ENCODE assay signal across 8 cellular contexts in the genomic region with DNA sequence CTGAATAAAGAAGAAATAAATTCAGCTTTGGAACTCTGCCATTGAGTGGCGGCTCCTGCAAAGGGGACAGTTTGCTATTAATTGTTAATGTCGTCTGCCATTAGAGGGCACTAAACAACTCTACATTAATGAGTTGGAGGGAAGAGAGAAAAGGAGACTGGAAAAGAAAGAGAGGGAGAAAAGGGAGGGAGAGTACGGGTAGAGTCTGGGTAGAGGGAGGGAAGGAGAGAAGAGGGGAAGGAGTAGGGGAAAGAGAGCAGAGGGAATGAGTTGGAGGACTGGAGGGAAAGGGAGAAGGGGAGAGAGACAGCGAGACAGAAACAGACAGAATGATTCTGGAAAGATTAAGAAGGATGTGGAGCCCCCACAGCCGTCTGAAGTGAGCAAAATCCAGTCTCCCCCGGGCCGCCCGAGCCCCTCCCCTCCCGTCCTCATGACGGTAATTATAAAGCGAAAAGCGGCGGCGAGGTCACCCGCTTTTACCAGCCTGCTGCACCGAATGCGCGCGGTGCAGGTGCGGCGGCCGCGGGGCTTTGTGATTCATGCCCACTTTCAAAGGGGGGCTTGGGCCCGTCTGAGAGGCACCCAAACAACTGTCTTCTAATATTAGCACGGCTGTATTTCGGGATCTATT. TPM values are rescaled to one million over a fixed set of nuclear protein-coding genes. Genes with fewer than 3 reads are reported as not detected.
DNase-seq lines count a peak whose midpoint lies in the region; ATAC-seq and TF ChIP-seq lines count a peak whose summit lies in the region.

No MANE protein-coding gene starts in this region.

- no peaks in the 10 kb centered on the region for H3K36me3 ChIP-seq in uterus

- H3K9me3 ChIP-seq in T-helper 17 cell (ENCODE audit: control insufficient read depth, low read length, poor library complexity, severe bottlenecking) (no peaks in the 10 kb centered on the region), uterus (no peaks in the 10 kb centered on the region)

- no peak for TF ChIP-seq POLR2A in NB4 (IDR thresholded peaks at IDR 0.05; ENCODE audit: extremely low read depth, insufficient read length)
- no peak for TF ChIP-seq POLR2A in uterus (IDR thresholded peaks at IDR 0.05)

- H3K4me1 ChIP-seq in uterus: no peaks in the 10 kb centered on the region

- DNase-seq in AG09319 (ENCODE audit: extremely low read depth, low read depth): no peak
- peak; percentile 52 for DNase-seq in NB4 (ENCODE audit: low read depth)
- DNase-seq in T-helper 17 cell: no peak
- peak; percentile 73 for DNase-seq in epidermal melanocyte (ENCODE audit: insufficient read length, low spot score)
- DNase-seq in midbrain (lab: John Stamatoyannopoulos, UW): peak; percentile 67
- peak; percentile 15 to 16 for DNase-seq in uterus

- no peak overlapping the region for H3K27ac ChIP-seq in uterus

- peak overlapping the region; percentile 98 for H3K4me3 Mint-ChIP-seq in T-helper 17 cell

- peak overlapping the region; percentile 16 for H3K27ac Mint-ChIP-seq in T-helper 17 cell

- no peak overlapping the region for H3K4me3 ChIP-seq in GM12875 (ENCODE audit: low read depth, low read length)
- H3K4me3 ChIP-seq in NB4 (ENCODE audit: low read depth, low read length): no peak overlapping the region
- peak overlapping the region; percentile 21 to 65 for H3K4me3 ChIP-seq in uterus

- TF ChIP-seq CTCF in AG09319 (IDR thresholded peaks at IDR 0.05; ENCODE audit: low read depth, low read length) (peak; percentile 43), GM12875 (IDR thresholded peaks at IDR 0.05; ENCODE audit: borderline replicate concordance, insufficient read depth, low read depth, low read length) (peak; percentile 19; the same call in 1 of the 2 replicates), NB4 (IDR thresholded peaks at IDR 0.05; ENCODE audit: low read depth, low read length) (peak; percentile 27), uterus (IDR thresholded peaks at IDR 0.05) (peak; percentile 36 to 44 (median 40))

- no peaks in the 10 kb centered on the region for H3K27me3 ChIP-seq in uterus

- ATAC-seq in T-helper 17 cell: peak; percentile 31
- no peak for ATAC-seq in activated CD4-positive, CD25-positive, alpha-beta regulatory T cell treated with anti-CD3 and anti-CD28 coated beads, Interleukin-2, amount 50 U/mL, for 24 hours

- H3K4me1 Mint-ChIP-seq in T-helper 17 cell: peaks cover 29% of the 10 kb centered on the region

- H3K27me3 Mint-ChIP-seq in T-helper 17 cell: peaks cover 72% of the 10 kb centered on the region

- intact Hi-C loops in uterus (cut with DNase I; ENCODE audit: low total_unique reads): no loop called here

- peaks cover 12% of the 10 kb centered on the region for H3K36me3 Mint-ChIP-seq in T-helper 17 cell (ENCODE audit: low read depth)

RNA-seq across cellular contexts. Expression of gene FST, which starts 1.9 kb away (rescaled TPM):
- under 1 TPM in 1 of 2 donors, not detected in 1; 0.73 TPM for total RNA-seq in T-helper 17 cell
- total RNA-seq in uterus: 1 to 10 TPM in 3 of 4 donors, under 1 TPM in 1; 0.51 to 10.0 (median 6.8) TPM

Comparison
In these comparisons a context has a peak if more than half of its experiments do, and no peak if none do; other contexts are left out.
1. DNase-seq: peak in NB4 (single experiment), epidermal melanocyte (single experiment), midbrain (single experiment) and uterus (2 of 2); none in AG09319 (single experiment) and T-helper 17 cell (0 of 3).
2. H3K4me3 ChIP-seq: peak in uterus (2 of 2); none in GM12875 (single experiment) and NB4 (single experiment).
3. Peak in every context shown above with its lines, with median percentiles within 50 percentile points of each other: CTCF ChIP-seq.